7 cellular contexts compared by ENCODE assay signal in genomic region chr13:51451467-51452390, GRCh38. TPM values are rescaled to one million over a fixed set of nuclear protein-coding genes. Genes with fewer than 3 reads are reported as not detected.
A peak's percentile ranks its signal among the peaks of the same experiment; 100 is the strongest.
DNase-seq lines count a peak whose midpoint lies in the region; ATAC-seq and TF ChIP-seq lines count a peak whose summit lies in the region.

No MANE protein-coding gene starts in this region.

- peak overlapping the region; percentile 91 for H3K27ac Mint-ChIP-seq in activated B cell treated with CpG ODN at 0.5 μM for 24 hours

- CTCF ChIA-PET in activated B cell treated with CpG ODN at 0.5 μM for 24 hours (lab: Charles Lee): interaction anchor here (1.0 to 1.8 kb wide), 3 partner anchors 343 to 347 kb away, joined by 3 to 5 read pairs (median 4); no protein-coding TSS in a partner anchor

- DNase-seq in NCI-H2171 treated with DMSO at 0.1 percent for 48 hours (lab: John Stamatoyannopoulos, UW) (peak; percentile 66), activated B cell treated with CpG ODN at 0.5 μM for 24 hours (peak; percentile 75), cardiac fibroblast (ENCODE audit: low read depth in 2 of 2) (peak; percentile 71 to 83), islet precursor cell (peak; percentile 88)
- peak; percentile 71 for DNase-seq in stimulated activated CD4-positive, alpha-beta T cell treated with anti-CD3 and anti-CD28 coated beads, Interleukin-12 subunit alpha, Interleukin-12 subunit beta, amount 100 ng/mL, for 4 hours

- TF ChIP-seq CTCF in activated B cell treated with CpG ODN at 0.5 μM for 24 hours (IDR thresholded peaks at IDR 0.05) (no peak), cardiac fibroblast (IDR thresholded peaks at IDR 0.05; ENCODE audit: low read depth, low read length) (no peak)

- peak; percentile 22 for ATAC-seq in GM18517 (IDR thresholded peaks at IDR 0.05; ENCODE audit: unreplicated experiment)
- ATAC-seq in HG02970 (IDR thresholded peaks at IDR 0.05; ENCODE audit: low FRiP score, unreplicated experiment): peak; percentile 15
- peak; percentile 19 for ATAC-seq in activated B cell treated with CpG ODN at 0.5 μM for 24 hours (ENCODE audit: low read depth)

- peaks cover 39% of the 10 kb centered on the region for H3K4me1 Mint-ChIP-seq in activated B cell treated with CpG ODN at 0.5 μM for 24 hours

- peak overlapping the region; percentile 91 for H3K4me3 Mint-ChIP-seq in activated B cell treated with CpG ODN at 0.5 μM for 24 hours

- peaks cover 2% of the 10 kb centered on the region for H3K9me3 Mint-ChIP-seq in activated B cell treated with CpG ODN at 0.5 μM for 24 hours

- H3K36me3 Mint-ChIP-seq in activated B cell treated with CpG ODN at 0.5 μM for 24 hours (ENCODE audit: low read depth): peaks cover 44% of the 10 kb centered on the region

- peak overlapping the region; percentile 73 to 93 for H3K4me3 ChIP-seq in cardiac fibroblast (replicated peaks in 1 of 2; ENCODE audit: low read depth in 2 of 2, low read length in 2 of 2)

- intact Hi-C loops in activated B cell treated with CpG ODN at 0.5 μM for 24 hours (cut with micrococcal nuclease): loop anchor here (2.0 to 5.0 kb wide), 8 partner anchors 17 to 1659 kb away; partner anchors contain the start of genes CKAP2, KPNA3, NEK5 and SUGT1

- no peaks in the 10 kb centered on the region for H3K27me3 Mint-ChIP-seq in activated B cell treated with CpG ODN at 0.5 μM for 24 hours

- POLR2A ChIA-PET in activated B cell treated with CpG ODN at 0.5 μM for 24 hours (lab: Charles Lee): interaction anchor here (0.5 to 6.0 kb wide), 20 partner anchors 11 to 1325 kb away, joined by 3 to 156 read pairs (median 7); partner anchors contain the start of genes DHRS12 and WDFY2

RNA-seq across cellular contexts. Expression of gene INTS6, which starts 1.1 kb away (rescaled TPM):
- total RNA-seq in activated B cell treated with CpG ODN at 0.5 μM for 24 hours: 55.3 and 68.7 TPM in 2 replicates

Comparison
In these comparisons a context has a peak if more than half of its experiments do, and no peak if none do; other contexts are left out.
1. Peak in every context shown above with its lines: DNase-seq, ATAC-seq and H3K4me3 ChIP-seq.